ENCODE assay signal across 30 cellular contexts in genomic region chr3:85837402-85837801, GRCh38.
"Had no signal": no experiment of that assay in that cellular context is flagged by ENCODE, and none has a peak within 500 bp of the region (broad histone marks: within the 10 kb centered on the region; RNA-seq: fewer than 3 reads in every experiment).

No MANE protein-coding gene starts in this region.

- H3K27ac ChIP-seq: neural progenitor cell, ovary, parathyroid adenoma, psoas muscle, skin epidermis, spleen, suprapubic skin, testis, tibial artery, transverse colon, upper lobe of right lung, uterus had no signal

- H3K4me2 ChIP-seq: neural progenitor cell, smooth muscle cell had no signal

- ATAC-seq: naive thymus-derived CD8-positive, alpha-beta T cell; natural killer cell treated with Interleukin-12 subunit alpha and Interleukin-12 subunit beta and Interleukin-15 and Interleukin-18, amount 100 ng/mL, for 72 hours; psoas muscle; right cardiac atrium; sciatic nerve; stimulated activated memory B cell treated with anti-CD40 and anti-IgM and Interleukin-4, amounts not matched to agents 10 μg/mL and 1 μg/mL and 100 μg/mL, for 72 hours; stimulated activated naive CD8-positive, alpha-beta T cell treated with anti-CD3 and anti-CD28 coated beads, Interleukin-15, amount 100 ng/mL, for 72 hours; stimulated activated naive CD8-positive, alpha-beta T cell treated with anti-CD3 and anti-CD28 coated beads, Interleukin-15, Interleukin-2, amounts not matched to agents 100 U/mL and 50 U/mL, for 24 hours; upper lobe of right lung had no signal

- H3K36me3 ChIP-seq: neural progenitor cell, ovary, spleen, suprapubic skin, tibial artery, transverse colon, upper lobe of right lung, uterus had no signal

- H2AFZ ChIP-seq: neural progenitor cell, parathyroid adenoma had no signal

- H3K27me3 ChIP-seq: neural progenitor cell, ovary, spleen, suprapubic skin, testis, tibial artery, transverse colon, upper lobe of right lung, uterus had no signal

- DNase-seq: naive thymus-derived CD8-positive, alpha-beta T cell; nephron progenitor cell; occipital lobe; ovary; posterior cingulate gyrus; psoas muscle; right cardiac atrium; spleen; stimulated activated CD4-positive, alpha-beta T cell treated with anti-CD3 and anti-CD28 coated beads, Interleukin-12 subunit alpha, Interleukin-12 subunit beta, amount 100 ng/mL, for 4 hours; stimulated activated CD4-positive, alpha-beta T cell treated with anti-CD3 and anti-CD28 coated beads, Interleukin-1b, Interleukin-23, amount 100 ng/mL, for 48 hours; stimulated activated CD4-positive, alpha-beta T cell treated with anti-CD3 and anti-CD28 coated beads, Interleukin-4, amount 100 ng/mL, for 1 hour; stimulated activated CD4-positive, alpha-beta T cell treated with anti-CD3 and anti-CD28 coated beads, Interleukin-4, amount 100 ng/mL, for 4 hours; stimulated activated CD8-positive, alpha-beta memory T cell treated with anti-CD3 and anti-CD28 coated beads, Interleukin-4, amount 100 ng/mL, for 48 hours; stimulated activated naive CD4-positive, alpha-beta T cell; stimulated activated naive CD8-positive, alpha-beta T cell treated with anti-CD3 and anti-CD28 coated beads, Interleukin-15, amount 100 ng/mL, for 72 hours; stimulated activated naive CD8-positive, alpha-beta T cell treated with anti-CD3 and anti-CD28 coated beads, Interleukin-15, Interleukin-2, amounts not matched to agents 100 U/mL and 50 U/mL, for 24 hours; substantia nigra; testis; tibial artery; transverse colon; upper lobe of right lung; uterus had no signal

- H3K4me1 ChIP-seq: neural progenitor cell, parathyroid adenoma, psoas muscle, spleen, suprapubic skin, testis, tibial artery, transverse colon, upper lobe of right lung, uterus had no signal

- H3K4me3 ChIP-seq: neural progenitor cell, ovary, psoas muscle, skin epidermis, smooth muscle cell, spleen, suprapubic skin, testis, tibial artery, transverse colon, upper lobe of right lung, uterus had no signal

- H3K9me3 ChIP-seq: ovary, psoas muscle, spleen, suprapubic skin, testis, tibial artery, transverse colon, upper lobe of right lung, uterus had no signal

- H3K79me2 ChIP-seq: parathyroid adenoma had no signal

- H3K9ac ChIP-seq: neural progenitor cell, parathyroid adenoma had no signal
